ENCODE assay signal across 8 cellular contexts in genomic region chr11:85827768-85828639, GRCh38. TPM values are rescaled to one million over a fixed set of nuclear protein-coding genes. Genes with fewer than 3 reads are reported as not detected.
DNase-seq lines count a peak whose midpoint lies in the region; ATAC-seq and TF ChIP-seq lines count a peak whose summit lies in the region.

No MANE protein-coding gene starts in this region.

- H4K91ac ChIP-seq in trophoblast cell (ENCODE audit: low read depth, low read length), result no peak overlapping the region

- no peak overlapping the region for H2BK5ac ChIP-seq in trophoblast cell (ENCODE audit: low read depth, low read length, poor library complexity)

- no peaks in the 10 kb centered on the region for H3K36me3 Mint-ChIP-seq in nephron progenitor cell (ENCODE audit: low read depth)

- no peak overlapping the region for H2AFZ ChIP-seq in trophoblast cell (ENCODE audit: insufficient read depth, low read length, poor library complexity)

- H3K4me3 ChIP-seq in trophoblast cell (ENCODE audit: low read depth, low read length), result no peak overlapping the region

- H3K27me3 ChIP-seq in trophoblast cell (ENCODE audit: insufficient read depth, low read length), result no peaks in the 10 kb centered on the region

- H3K18ac ChIP-seq in trophoblast cell (ENCODE audit: low read length), result no peak overlapping the region

- peaks cover 2% of the 10 kb centered on the region for H3K79me1 ChIP-seq in trophoblast cell (ENCODE audit: low read length)

- no peak overlapping the region for H3K27ac Mint-ChIP-seq in nephron progenitor cell

- no peak overlapping the region for H3K9ac ChIP-seq in trophoblast cell (ENCODE audit: low read length)

- H3K27me3 Mint-ChIP-seq in nephron progenitor cell (ENCODE audit: low read depth, poor library complexity), result peaks cover 10% of the 10 kb centered on the region

- no peaks in the 10 kb centered on the region for H3K36me3 ChIP-seq in trophoblast cell (ENCODE audit: control insufficient read depth in 1 of 2, insufficient read depth in 2 of 2, low read length in 2 of 2)

- H2BK12ac ChIP-seq in trophoblast cell (ENCODE audit: low read length), result no peak overlapping the region

- no peak overlapping the region for H3K4me3 Mint-ChIP-seq in nephron progenitor cell

- TF ChIP-seq POLR2A in GM18505 (IDR thresholded peaks at IDR 0.05; ENCODE audit: borderline replicate concordance, extremely low read depth, insufficient read depth, insufficient read length), result no peak

- TF ChIP-seq CTCF in nephron progenitor cell (IDR thresholded peaks at IDR 0.05), result no peak

- no CpG with 5 or more reads among the region's 2 CpGs for WGBS in trophoblast cell (ENCODE audit: extremely low coverage, insufficient coverage, insufficient read length)

- H3K23ac ChIP-seq in trophoblast cell (ENCODE audit: low read length), result no peak overlapping the region

- no peak overlapping the region for H4K12ac ChIP-seq in trophoblast cell (ENCODE audit: low read depth, low read length)

- H3K9me3 ChIP-seq in trophoblast cell (ENCODE audit: insufficient read depth, low read depth, low read length), result no peaks in the 10 kb centered on the region

- H4K8ac ChIP-seq in trophoblast cell (ENCODE audit: low read depth, low read length), result no peak overlapping the region

- no peak overlapping the region for H3K4ac ChIP-seq in trophoblast cell (ENCODE audit: low read depth, low read length)

- peak overlapping the region; percentile 28 for H3K4me2 ChIP-seq in trophoblast cell (ENCODE audit: low read length)

- no peaks in the 10 kb centered on the region for H3K79me2 ChIP-seq in trophoblast cell (ENCODE audit: control insufficient read depth, insufficient read depth, low read length, poor library complexity)

- H2AK5ac ChIP-seq in trophoblast cell (ENCODE audit: low read length), result no peak overlapping the region

- peaks cover 4% of the 10 kb centered on the region for H3K4me1 Mint-ChIP-seq in nephron progenitor cell

- H3K14ac ChIP-seq in trophoblast cell (ENCODE audit: low read length), result no peak overlapping the region

- no peaks in the 10 kb centered on the region for H3K9me3 Mint-ChIP-seq in nephron progenitor cell

- peak; percentile 88 for DNase-seq in DMS53 (lab: John Stamatoyannopoulos, UW)
- peak; percentile 82 for DNase-seq in OCI-M1 (lab: John Stamatoyannopoulos, UW)
- peak; percentile 83 for DNase-seq in dedifferentiated amniotic fluid mesenchymal stem cell (ENCODE audit: extremely low spot score)
- peak; percentile 21 to 63 for DNase-seq in trophoblast cell
- DNase-seq in nephron progenitor cell, result no peak

- H2BK120ac ChIP-seq in trophoblast cell (ENCODE audit: insufficient read depth, low read length, poor library complexity), result no peak overlapping the region

- ATAC-seq in GM18909 (IDR thresholded peaks at IDR 0.05; ENCODE audit: poor library complexity, unreplicated experiment) (no peak), GM18505 (IDR thresholded peaks at IDR 0.05; ENCODE audit: unreplicated experiment) (no peak), GM21825 (IDR thresholded peaks at IDR 0.05; ENCODE audit: unreplicated experiment) (no peak)

- H3K27ac ChIP-seq in trophoblast cell (ENCODE audit: low read depth, low read length), result peak overlapping the region; percentile 53

- peaks cover 11 to 13% of the 10 kb centered on the region in 2 experiments for H3K4me1 ChIP-seq in trophoblast cell (ENCODE audit: control insufficient read depth in 1 of 2, insufficient read depth in 2 of 2, low read length in 2 of 2)

RNA-seq across cellular contexts. Expression of gene SYTL2, which starts 17.1 kb away (rescaled TPM):
- polyA plus RNA-seq in trophoblast cell (2013), result 4.1 and 4.5 TPM in 2 replicates

RNA-seq across cellular contexts. Expression of gene CCDC83, which starts 27.2 kb away (rescaled TPM):
- polyA plus RNA-seq in trophoblast cell (2013), result not detected in 2 replicates
